In genomic region chr19:3838661-3839060, GRCh38 we compare ENCODE assay signal across 3 cellular contexts.
TF ChIP-seq lines count a peak whose summit lies in the region.

No MANE protein-coding gene starts in this region.

TF ChIP-seq in SK-N-SH, 30 proteins besides CTCF, POLR2A, EP300 and RAD21 (continues in another document):
- TF ChIP-seq, protein P1, sequence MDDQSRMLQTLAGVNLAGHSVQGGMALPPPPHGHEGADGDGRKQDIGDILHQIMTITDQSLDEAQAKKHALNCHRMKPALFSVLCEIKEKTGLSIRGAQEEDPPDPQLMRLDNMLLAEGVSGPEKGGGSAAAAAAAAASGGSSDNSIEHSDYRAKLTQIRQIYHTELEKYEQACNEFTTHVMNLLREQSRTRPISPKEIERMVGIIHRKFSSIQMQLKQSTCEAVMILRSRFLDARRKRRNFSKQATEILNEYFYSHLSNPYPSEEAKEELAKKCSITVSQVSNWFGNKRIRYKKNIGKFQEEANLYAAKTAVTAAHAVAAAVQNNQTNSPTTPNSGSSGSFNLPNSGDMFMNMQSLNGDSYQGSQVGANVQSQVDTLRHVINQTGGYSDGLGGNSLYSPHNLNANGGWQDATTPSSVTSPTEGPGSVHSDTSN (IDR thresholded peaks at IDR 0.05): no peak
- TF ChIP-seq ZBTB33 (IDR thresholded peaks at IDR 0.05; ENCODE audit: borderline replicate concordance, low read depth) (no peak), GATA2 (CRISPR knock-in tag; IDR thresholded peaks at IDR 0.05) (no peak), TCF12 (IDR thresholded peaks at IDR 0.05) (no peak), POLR2AphosphoS5 (IDR thresholded peaks at IDR 0.05; ENCODE audit: low read depth, low read length) (no peak), SMC3 (IDR thresholded peaks at IDR 0.05; ENCODE audit: low read depth, low read length) (no peak), ELF1 (IDR thresholded peaks at IDR 0.05) (no peak), TAF1 (IDR thresholded peaks at IDR 0.05; ENCODE audit: borderline replicate concordance, low read depth, low read length) (no peak), USF1 (IDR thresholded peaks at IDR 0.05; ENCODE audit: borderline replicate concordance, low read depth) (no peak), JUND (IDR thresholded peaks at IDR 0.05) (no peak), GABPA (IDR thresholded peaks at IDR 0.05; ENCODE audit: low read depth) (no peak)
- TF ChIP-seq, protein P2, sequence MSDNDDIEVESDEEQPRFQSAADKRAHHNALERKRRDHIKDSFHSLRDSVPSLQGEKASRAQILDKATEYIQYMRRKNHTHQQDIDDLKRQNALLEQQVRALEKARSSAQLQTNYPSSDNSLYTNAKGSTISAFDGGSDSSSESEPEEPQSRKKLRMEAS (IDR thresholded peaks at IDR 0.05; ENCODE audit: low read depth): no peak

TF ChIP-seq in SK-N-SH treated with all-trans-retinoic acid at 6 μM for 48 hours, 23 proteins besides CTCF, POLR2A, EP300 and RAD21:
- TF ChIP-seq SNAI2 (CRISPR knock-in tag; IDR thresholded peaks at IDR 0.05) (no peak), ZNF70 (CRISPR knock-in tag; IDR thresholded peaks at IDR 0.05) (no peak), TOX (CRISPR knock-in tag; IDR thresholded peaks at IDR 0.05; ENCODE audit: borderline replicate concordance) (no peak), ESRRG (CRISPR knock-in tag; IDR thresholded peaks at IDR 0.05) (no peak)

TF ChIP-seq in H1, 55 proteins besides CTCF, POLR2A, EP300 and RAD21:
- TF ChIP-seq FOSL1 (IDR thresholded peaks at IDR 0.05; ENCODE audit: insufficient read depth, low read depth, low read length) (no peak), CHD2 (IDR thresholded peaks at IDR 0.05; ENCODE audit: low read length) (no peak), GTF2F1 (IDR thresholded peaks at IDR 0.05; ENCODE audit: borderline replicate concordance, low read depth, low read length) (no peak), SP2 (IDR thresholded peaks at IDR 0.05; ENCODE audit: low read length) (no peak), ZNF274 (IDR thresholded peaks at IDR 0.05; ENCODE audit: borderline replicate concordance, extremely low read depth, low read length) (no peak), KDM1A (IDR thresholded peaks at IDR 0.05; ENCODE audit: borderline replicate concordance, low read length) (no peak), EZH2 (IDR thresholded peaks at IDR 0.05; ENCODE audit: low read depth, low read length, severe bottlenecking) (no peak), RFX5 (IDR thresholded peaks at IDR 0.05; ENCODE audit: borderline replicate concordance, low read depth, low read length) (no peak), E2F6 (IDR thresholded peaks at IDR 0.05) (no peak), CBX5 (IDR thresholded peaks at IDR 0.05; ENCODE audit: low read depth, low read length) (no peak), SAP30 (IDR thresholded peaks at IDR 0.05; ENCODE audit: insufficient read depth, insufficient replicate concordance, low read length) (no peak), TCF12 (IDR thresholded peaks at IDR 0.05; ENCODE audit: low read depth, low read length) (no peak), CREB1 (IDR thresholded peaks at IDR 0.05) (no peak), YY1 (IDR thresholded peaks at IDR 0.05; ENCODE audit: low read depth, low read length) (no peak), TBP (IDR thresholded peaks at IDR 0.05; ENCODE audit: low read depth, low read length) (no peak), BCL11A (IDR thresholded peaks at IDR 0.05; ENCODE audit: low read depth in 2 of 2, low read length in 2 of 2) (no peak), RBBP5 (IDR thresholded peaks at IDR 0.05; ENCODE audit: borderline replicate concordance, low read depth, low read length) (no peak)
- TF ChIP-seq, protein P3, sequence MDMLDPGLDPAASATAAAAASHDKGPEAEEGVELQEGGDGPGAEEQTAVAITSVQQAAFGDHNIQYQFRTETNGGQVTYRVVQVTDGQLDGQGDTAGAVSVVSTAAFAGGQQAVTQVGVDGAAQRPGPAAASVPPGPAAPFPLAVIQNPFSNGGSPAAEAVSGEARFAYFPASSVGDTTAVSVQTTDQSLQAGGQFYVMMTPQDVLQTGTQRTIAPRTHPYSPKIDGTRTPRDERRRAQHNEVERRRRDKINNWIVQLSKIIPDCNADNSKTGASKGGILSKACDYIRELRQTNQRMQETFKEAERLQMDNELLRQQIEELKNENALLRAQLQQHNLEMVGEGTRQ (IDR thresholded peaks at IDR 0.05; ENCODE audit: low read length): no peak
